Comparison of ENCODE assay signal across 13 cellular contexts in the genomic region with DNA sequence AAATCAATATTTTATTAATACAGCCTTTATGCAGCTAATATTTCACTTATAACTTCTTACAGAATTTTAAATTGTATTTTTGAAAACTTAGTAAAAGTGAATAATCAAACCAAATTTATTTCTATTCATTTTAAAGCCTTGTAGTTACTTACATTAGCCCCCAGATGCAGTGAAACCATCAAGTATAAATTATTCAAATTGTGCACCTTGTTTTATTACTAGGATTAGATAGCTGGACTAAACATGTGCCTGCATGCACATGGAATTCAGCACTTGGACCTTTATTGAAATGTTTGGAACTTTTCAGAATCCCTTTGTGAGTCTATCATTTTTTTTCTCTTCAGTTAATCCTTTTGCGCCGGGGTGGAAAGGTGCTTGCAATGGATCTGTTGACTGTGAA. TPM values are rescaled to one million over a fixed set of nuclear protein-coding genes. Genes with fewer than 3 reads are reported as not detected.
DNase-seq lines count a peak whose midpoint lies in the region; ATAC-seq, FAIRE-seq and TF ChIP-seq lines count a peak whose summit lies in the region.
"Had no signal": no experiment of that assay in that cellular context is flagged by ENCODE, and none has a peak within 500 bp of the region (broad histone marks: within the 10 kb centered on the region; RNA-seq: fewer than 3 reads in every experiment).

No MANE protein-coding gene starts in this region.

- H3K36me3 Mint-ChIP-seq in glutamatergic neuron (ENCODE audit: unreplicated experiment) = peaks cover 3% of the 10 kb centered on the region

- H3K4me3 ChIP-seq in RWPE2 (ENCODE audit: severe bottlenecking) = no peak overlapping the region
- H3K4me3 ChIP-seq: stomach had no signal

- peak; percentile 72 for FAIRE-seq in GM19239 (lab: Jason Lieb, UNC)
- FAIRE-seq: islet of Langerhans had no signal

- H3K9me3 Mint-ChIP-seq in glutamatergic neuron (ENCODE audit: unreplicated experiment) = no peaks in the 10 kb centered on the region
- H3K9me3 Mint-ChIP-seq: central memory CD8-positive, alpha-beta T cell had no signal

- H3K27ac ChIP-seq in RWPE2 (ENCODE audit: poor library complexity, severe bottlenecking) = no peak overlapping the region
- H3K27ac ChIP-seq: stomach had no signal

- no peaks in the 10 kb centered on the region for H3K4me1 Mint-ChIP-seq in glutamatergic neuron (ENCODE audit: low read depth, unreplicated experiment)

- TF ChIP-seq CTCF in RWPE2 (IDR thresholded peaks at IDR 0.05; ENCODE audit: poor library complexity, severe bottlenecking) = peak; percentile 62
- peak; percentile 61 for TF ChIP-seq CTCF in glutamatergic neuron (IDR thresholded peaks at IDR 0.05; ENCODE audit: partially characterized antibody, unreplicated experiment)

- H3K36me3 ChIP-seq in RWPE2 (ENCODE audit: low read depth) = no peaks in the 10 kb centered on the region; the same call in 1 of the 2 replicates
- H3K36me3 ChIP-seq: stomach had no signal

- H3K27ac Mint-ChIP-seq in glutamatergic neuron (ENCODE audit: unreplicated experiment) = no peak overlapping the region

- peaks cover 4% of the 10 kb centered on the region for H3K4me1 ChIP-seq in RWPE2 (ENCODE audit: insufficient read depth, poor library complexity, severe bottlenecking)

- DNase-seq in AML-193 (lab: John Stamatoyannopoulos, UW) (peak; percentile 19 to 33), GM19239 (ENCODE audit: insufficient read length, low spot score) (no peak), RWPE2 (ENCODE audit: low spot score) (no peak), glutamatergic neuron (no peak), mucosa of gallbladder (ENCODE audit: low spot score) (no peak), GF-D8 (lab: John Stamatoyannopoulos, UW) (no peak)
- DNase-seq: stomach had no signal

- H3K27me3 ChIP-seq in RWPE2 (ENCODE audit: insufficient read depth, poor library complexity, severe bottlenecking) = peaks cover 16% of the 10 kb centered on the region

- ATAC-seq in RWPE2 (ENCODE audit: low read depth) (0 out of 3 replicates have a peak, but pooled peaks have one; percentile 41), HG02610 (IDR thresholded peaks at IDR 0.05; ENCODE audit: unreplicated experiment) (no peak), HG03521 (IDR thresholded peaks at IDR 0.05; ENCODE audit: unreplicated experiment) (no peak)

- peaks cover 2% of the 10 kb centered on the region for H3K27me3 Mint-ChIP-seq in glutamatergic neuron (ENCODE audit: unreplicated experiment)
- H3K27me3 Mint-ChIP-seq: central memory CD8-positive, alpha-beta T cell had no signal

- no peaks in the 10 kb centered on the region for H3K9me3 ChIP-seq in RWPE2 (ENCODE audit: severe bottlenecking)

- no peak overlapping the region for H3K4me3 Mint-ChIP-seq in glutamatergic neuron (ENCODE audit: unreplicated experiment)
- H3K4me3 Mint-ChIP-seq: central memory CD8-positive, alpha-beta T cell had no signal

RNA-seq across cellular contexts. Expression of a gene that starts 4.7 kb away (rescaled TPM):
- total RNA-seq in glutamatergic neuron (ENCODE audit: unreplicated experiment) = not detected
- total RNA-seq in mucosa of gallbladder = not detected
- total RNA-seq: RPMI7951, skeletal muscle tissue, stomach had no signal

RNA-seq across cellular contexts. Expression of a gene that starts 8.6 kb away (rescaled TPM):
- total RNA-seq in glutamatergic neuron (ENCODE audit: unreplicated experiment) (not detected), mucosa of gallbladder (5.8 TPM)
- total RNA-seq: RPMI7951 had no signal

RNA-seq across cellular contexts. Expression of a gene that starts 45.7 kb away (rescaled TPM):
- total RNA-seq in glutamatergic neuron (ENCODE audit: unreplicated experiment) (28.5 TPM), mucosa of gallbladder (26.9 TPM)

RNA-seq across cellular contexts. Expression of a gene that starts 54.7 kb away (rescaled TPM):
- 70.9 TPM for total RNA-seq in glutamatergic neuron (ENCODE audit: unreplicated experiment)
- 73.6 TPM for total RNA-seq in mucosa of gallbladder

RNA-seq across cellular contexts. Expression of a gene that starts 54.8 kb away (rescaled TPM):
- not detected for total RNA-seq in glutamatergic neuron (ENCODE audit: unreplicated experiment)
- total RNA-seq in mucosa of gallbladder = not detected
- total RNA-seq: RPMI7951, skeletal muscle tissue, stomach had no signal

Comparison
In these comparisons a context has a peak if more than half of its experiments do, and no peak if none do; other contexts are left out.
1. DNase-seq: peak in AML-193 (2 of 2); none in GM19239 (single experiment), RWPE2 (single experiment), glutamatergic neuron (single experiment), mucosa of gallbladder (single experiment) and GF-D8 (single experiment).